9 cellular contexts compared by ENCODE assay signal in the genomic region with DNA sequence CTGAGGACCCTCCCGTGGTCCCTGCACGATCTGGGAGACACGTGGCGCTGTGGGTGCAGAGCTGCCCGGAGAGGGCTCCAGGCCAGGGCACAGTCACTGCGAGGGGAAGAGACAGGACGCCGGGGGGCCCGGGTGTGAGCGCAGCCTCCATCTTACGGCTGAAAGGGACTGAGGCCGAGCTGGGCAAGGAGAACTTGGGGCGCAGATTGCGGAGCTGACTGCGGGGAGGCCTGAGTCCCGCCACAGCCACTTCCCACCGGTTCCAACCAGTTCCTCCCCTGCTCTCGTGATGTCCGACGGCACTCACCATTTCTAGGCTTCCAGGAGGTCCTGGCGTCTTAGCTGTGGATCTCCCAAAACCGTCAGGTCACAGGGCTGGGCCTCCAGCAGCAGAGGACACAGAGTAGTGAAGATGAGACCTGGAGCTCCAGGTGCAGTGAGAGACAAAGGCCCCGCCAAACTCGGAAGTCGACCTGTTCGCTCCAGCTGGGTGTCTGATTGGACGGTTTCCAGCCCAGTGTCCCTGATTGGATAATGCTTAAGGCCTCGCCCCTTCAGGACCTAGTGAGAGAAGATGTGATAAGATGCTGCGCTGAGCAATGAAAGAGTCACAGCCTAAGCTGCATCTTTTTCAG. TPM values are rescaled to one million over a fixed set of nuclear protein-coding genes. Genes with fewer than 3 reads are reported as not detected.
DNase-seq lines count a peak whose midpoint lies in the region; ATAC-seq and TF ChIP-seq lines count a peak whose summit lies in the region.
"Had no signal": no experiment of that assay in that cellular context is flagged by ENCODE, and none has a peak within 500 bp of the region (broad histone marks: within the 10 kb centered on the region; RNA-seq: fewer than 3 reads in every experiment).

No MANE protein-coding gene starts in this region.

- no peaks in the 10 kb centered on the region for H3K9me3 ChIP-seq in gastroesophageal sphincter
- H3K9me3 ChIP-seq: transverse colon had no signal

- H3K9me3 Mint-ChIP-seq in activated CD8-positive, alpha-beta T cell treated with anti-CD3 and anti-CD28 coated beads for 36 hours: no peaks in the 10 kb centered on the region
- no peaks in the 10 kb centered on the region for H3K9me3 Mint-ChIP-seq in endothelial cell (ENCODE audit: unreplicated experiment)

- H3K36me3 Mint-ChIP-seq in activated CD8-positive, alpha-beta T cell treated with anti-CD3 and anti-CD28 coated beads for 36 hours (ENCODE audit: low read depth): peaks cover 21% of the 10 kb centered on the region
- H3K36me3 Mint-ChIP-seq in endothelial cell (ENCODE audit: low read depth, unreplicated experiment): peaks cover 4% of the 10 kb centered on the region

- TF ChIP-seq CTCF in activated CD8-positive, alpha-beta T cell treated with anti-CD3 and anti-CD28 coated beads for 36 hours (IDR thresholded peaks at IDR 0.05): no peak
- TF ChIP-seq CTCF in endothelial cell (IDR thresholded peaks at IDR 0.05; ENCODE audit: unreplicated experiment): no peak
- TF ChIP-seq CTCF in gastroesophageal sphincter (IDR thresholded peaks at IDR 0.05): no peak

- H3K27me3 ChIP-seq in H7 (ENCODE audit: control insufficient read depth, insufficient read depth, low read length): no peaks in the 10 kb centered on the region
- peaks cover 30% of the 10 kb centered on the region for H3K27me3 ChIP-seq in gastroesophageal sphincter

- peak overlapping the region; percentile 46; the same call in 1 of the 2 replicates for H3K4me3 ChIP-seq in H7 (ENCODE audit: insufficient read depth, low read depth, low read length)
- peak overlapping the region in 1 of 2 donors; percentile 14 for H3K4me3 ChIP-seq in gastroesophageal sphincter

- no peaks in the 10 kb centered on the region for H3K27me3 Mint-ChIP-seq in activated CD8-positive, alpha-beta T cell treated with anti-CD3 and anti-CD28 coated beads for 36 hours
- peaks cover 8% of the 10 kb centered on the region for H3K27me3 Mint-ChIP-seq in endothelial cell (ENCODE audit: unreplicated experiment)

- H3K4me1 Mint-ChIP-seq in activated CD8-positive, alpha-beta T cell treated with anti-CD3 and anti-CD28 coated beads for 36 hours (ENCODE audit: low read depth): peaks cover 2% of the 10 kb centered on the region
- H3K4me1 Mint-ChIP-seq in endothelial cell (ENCODE audit: unreplicated experiment): no peaks in the 10 kb centered on the region

- H3K27ac Mint-ChIP-seq in activated CD8-positive, alpha-beta T cell treated with anti-CD3 and anti-CD28 coated beads for 36 hours: peak overlapping the region; percentile 75
- H3K27ac Mint-ChIP-seq in endothelial cell (ENCODE audit: unreplicated experiment): no peak overlapping the region

- peak overlapping the region; percentile 81 for H3K4me3 Mint-ChIP-seq in activated CD8-positive, alpha-beta T cell treated with anti-CD3 and anti-CD28 coated beads for 36 hours
- H3K4me3 Mint-ChIP-seq in endothelial cell (ENCODE audit: unreplicated experiment): peak overlapping the region; percentile 91

- peak; percentile 92 for DNase-seq in H7
- DNase-seq in activated CD8-positive, alpha-beta T cell treated with anti-CD3 and anti-CD28 coated beads for 36 hours: peak; percentile 82
- peak; percentile 33 for DNase-seq in endothelial cell (ENCODE audit: low spot score)
- peak; percentile 7 to 25 for DNase-seq in stimulated activated CD4-positive, alpha-beta T cell treated with anti-CD3 and anti-CD28 coated beads, Interleukin-12 subunit alpha, Interleukin-12 subunit beta, amount 100 ng/mL, for 24 hours (ENCODE audit: low read depth in 2 of 2)
- no peak for DNase-seq in AG08395 (ENCODE audit: low spot score)
- DNase-seq in DMS53 treated with DMSO at 0.1 percent for 48 hours (lab: John Stamatoyannopoulos, UW; ENCODE audit: unreplicated experiment): no peak
- DNase-seq in NCI-H446 treated with DMSO at 0.1 percent for 48 hours (lab: John Stamatoyannopoulos, UW): no peak
- DNase-seq: transverse colon had no signal

- H3K4me1 ChIP-seq in gastroesophageal sphincter: peaks cover 0 to 4% (median 0%) of the 10 kb centered on the region in 3 donors

- no peak for TF ChIP-seq POLR2A in gastroesophageal sphincter (IDR thresholded peaks at IDR 0.05)

- H3K36me3 ChIP-seq in H7 (replicated peaks; ENCODE audit: control insufficient read depth, insufficient read depth, low read length) (no peaks in the 10 kb centered on the region; the same call in 1 of the 2 replicates), gastroesophageal sphincter (no peaks in the 10 kb centered on the region)
- H3K36me3 ChIP-seq: transverse colon had no signal

- POLR2A ChIA-PET in activated CD8-positive, alpha-beta T cell treated with anti-CD3 and anti-CD28 coated beads for 36 hours (lab: Charles Lee): interaction anchor here (1.1 to 1.7 kb wide), 6 partner anchors 7 to 43 kb away, joined by 3 to 5 read pairs (median 4); partner anchors contain the start of gene ZNF93

- intact Hi-C loops in activated CD8-positive, alpha-beta T cell treated with anti-CD3 and anti-CD28 coated beads for 36 hours (cut with micrococcal nuclease): no loop called here

- peak; percentile 55 for ATAC-seq in activated CD8-positive, alpha-beta T cell treated with anti-CD3 and anti-CD28 coated beads for 36 hours
- no peak for ATAC-seq in gastroesophageal sphincter

- no peak for TF ChIP-seq EP300 in gastroesophageal sphincter (IDR thresholded peaks at IDR 0.05)

- H3K27ac ChIP-seq in gastroesophageal sphincter: no peak overlapping the region
- H3K27ac ChIP-seq: transverse colon had no signal

- 17 to 67% methylated on average over 1 to 18 of the region's 29 CpGs for WGBS in gastroesophageal sphincter (ENCODE audit: low coverage in 1 of 2), 2 donors

- CTCF ChIA-PET in activated CD8-positive, alpha-beta T cell treated with anti-CD3 and anti-CD28 coated beads for 36 hours (lab: Charles Lee): interaction anchor here (0.8 to 1.8 kb wide), 4 partner anchors 11 to 308 kb away, joined by 3 to 4 read pairs (median 3); no protein-coding TSS in a partner anchor

RNA-seq across cellular contexts. Expression of gene ZNF253, which starts 4.8 kb away (rescaled TPM):
- not detected in 2 replicates for total RNA-seq in H7 (2014; rRNA removed; shearing (Covaris generic))
- total RNA-seq in activated CD8-positive, alpha-beta T cell treated with anti-CD3 and anti-CD28 coated beads for 36 hours: 10 to 100 TPM; 10.8 to 13.5 TPM
- total RNA-seq in endothelial cell (ENCODE audit: unreplicated experiment) (23.3 TPM), gastroesophageal sphincter (10 to 100 TPM in 2 of 4 donors, 1 to 10 TPM in 2; 7.0 to 17.3 (median 9.5) TPM)

RNA-seq across cellular contexts. Expression of gene ZNF506, which starts 39.3 kb away (rescaled TPM):
- total RNA-seq in H7 (2014; rRNA removed; shearing (Covaris generic)): 0.04 and 0.07 TPM in 2 replicates
- total RNA-seq in activated CD8-positive, alpha-beta T cell treated with anti-CD3 and anti-CD28 coated beads for 36 hours: 10 to 100 TPM; 45.5 to 48.7 TPM
- total RNA-seq in endothelial cell (ENCODE audit: unreplicated experiment): 19.9 TPM
- total RNA-seq in gastroesophageal sphincter: 10 to 100 TPM; 17.7 to 34.2 (median 25.9) TPM

RNA-seq across cellular contexts. Expression of gene ZNF93, which starts 39.9 kb away (rescaled TPM):
- not detected in 2 replicates for total RNA-seq in H7 (2014; rRNA removed; shearing (Covaris generic))
- total RNA-seq in activated CD8-positive, alpha-beta T cell treated with anti-CD3 and anti-CD28 coated beads for 36 hours: 10 to 100 TPM; 17.2 to 17.8 TPM
- total RNA-seq in endothelial cell (ENCODE audit: unreplicated experiment) (30.4 TPM), gastroesophageal sphincter (1 to 10 TPM; 1.7 to 6.1 (median 2.9) TPM)

Comparison
In these comparisons a context has a peak if more than half of its experiments do, and no peak if none do; other contexts are left out.
1. DNase-seq: peak in H7 (single experiment), activated CD8-positive, alpha-beta T cell treated with anti-CD3 and anti-CD28 coated beads for 36 hours (single experiment), endothelial cell (single experiment) and stimulated activated CD4-positive, alpha-beta T cell treated with anti-CD3 and anti-CD28 coated beads, Interleukin-12 subunit alpha, Interleukin-12 subunit beta, amount 100 ng/mL, for 24 hours (2 of 2); none in AG08395 (single experiment), DMS53 treated with DMSO at 0.1 percent for 48 hours (single experiment) and NCI-H446 treated with DMSO at 0.1 percent for 48 hours (single experiment).
2. RNA of gene ZNF506, which starts 39.3 kb away (total RNA-seq): 45.5 to 48.7 TPM in activated CD8-positive, alpha-beta T cell treated with anti-CD3 and anti-CD28 coated beads for 36 hours, 17.7 to 34.2 TPM in gastroesophageal sphincter and 19.9 TPM in endothelial cell (single experiment); 0.04 to 0.07 TPM in H7; every median in the first group is over 10 times any median in the second.